Comparison of ENCODE assay signal across 8 cellular contexts in genomic region chr6:17280552-17281090, GRCh38. TPM values are rescaled to one million over a fixed set of nuclear protein-coding genes. Genes with fewer than 3 reads are reported as not detected.
A peak's percentile ranks its signal among the peaks of the same experiment; 100 is the strongest.
DNase-seq lines count a peak whose midpoint lies in the region; ATAC-seq and TF ChIP-seq lines count a peak whose summit lies in the region.

No MANE protein-coding gene starts in this region.

- no peak overlapping the region for H3K27ac Mint-ChIP-seq in activated CD4-positive, alpha-beta T cell treated with anti-CD3 and anti-CD28 coated beads for 36 hours
- no peak overlapping the region for H3K27ac Mint-ChIP-seq in activated CD4-positive, alpha-beta T cell treated with anti-CD3 and anti-CD28 coated beads, Interleukin-2, amount 10 ng/mL, durations not matched to agents 24 days and 14 days

- TF ChIP-seq CTCF in dorsolateral prefrontal cortex (IDR thresholded peaks at IDR 0.05 in 54 of 56, conservative IDR thresholded peaks at IDR 0.05 in 2 of 56; ENCODE audit: low read depth in 1 of 56, partially characterized antibody in 56 of 56) (peak in 2 of 56 donors; percentile 6 to 12), lower lobe of right lung (IDR thresholded peaks at IDR 0.05) (no peak)

- peak overlapping the region in 58 of 59 donors; percentile 26 to 93 (median 82) for H3K27ac ChIP-seq in dorsolateral prefrontal cortex
- no peak overlapping the region for H3K27ac ChIP-seq in lower lobe of right lung
- no peak overlapping the region for H3K27ac ChIP-seq in thymus (ENCODE audit: low read depth)

- H3K27me3 Mint-ChIP-seq in activated CD4-positive, alpha-beta T cell treated with anti-CD3 and anti-CD28 coated beads for 36 hours = peaks cover 49% of the 10 kb centered on the region
- peaks cover 66% of the 10 kb centered on the region for H3K27me3 Mint-ChIP-seq in activated CD4-positive, alpha-beta T cell treated with anti-CD3 and anti-CD28 coated beads, Interleukin-2, amount 10 ng/mL, durations not matched to agents 24 days and 14 days

- H3K27me3 ChIP-seq in dorsolateral prefrontal cortex = no peaks in the 10 kb centered on the region
- peaks cover 29% of the 10 kb centered on the region for H3K27me3 ChIP-seq in lower lobe of right lung (ENCODE audit: low read depth)
- H3K27me3 ChIP-seq in thymus (ENCODE audit: control insufficient read depth, insufficient read depth) = peaks cover 30% of the 10 kb centered on the region

- CTCF ChIA-PET in activated CD4-positive, alpha-beta T cell treated with anti-CD3 and anti-CD28 coated beads for 36 hours (lab: Charles Lee) = interaction anchor here (0.7 kb wide), 2 partner anchors 10 to 523 kb away, joined by 3 read pairs; no protein-coding TSS in a partner anchor

- DNase-seq in activated CD4-positive, alpha-beta T cell treated with anti-CD3 and anti-CD28 coated beads for 36 hours = peak; percentile 36
- DNase-seq in activated CD4-positive, alpha-beta T cell treated with anti-CD3 and anti-CD28 coated beads, Interleukin-2, amount 10 ng/mL, durations not matched to agents 24 days and 14 days = no peak
- DNase-seq in dorsolateral prefrontal cortex = peak in 8 of 10 donors; percentile 12 to 68 (median 35)
- DNase-seq in lower lobe of right lung = peak; percentile 50
- no peak for DNase-seq in NCI-H526 treated with DMSO at 0.1 percent for 48 hours (lab: John Stamatoyannopoulos, UW)

- H3K4me1 ChIP-seq in lower lobe of right lung (peaks cover 9% of the 10 kb centered on the region), thymus (ENCODE audit: control insufficient read depth, insufficient read depth, low read length) (peaks cover 3% of the 10 kb centered on the region)

- POLR2A ChIA-PET in activated CD4-positive, alpha-beta T cell treated with anti-CD3 and anti-CD28 coated beads for 36 hours (lab: Charles Lee) = no interaction called here

- no peaks in the 10 kb centered on the region for H3K36me3 Mint-ChIP-seq in activated CD4-positive, alpha-beta T cell treated with anti-CD3 and anti-CD28 coated beads for 36 hours (ENCODE audit: low read depth)
- H3K36me3 Mint-ChIP-seq in activated CD4-positive, alpha-beta T cell treated with anti-CD3 and anti-CD28 coated beads, Interleukin-2, amount 10 ng/mL, durations not matched to agents 24 days and 14 days (ENCODE audit: low read depth) = no peaks in the 10 kb centered on the region

- H3K9me3 ChIP-seq in lower lobe of right lung (no peaks in the 10 kb centered on the region), thymus (ENCODE audit: control insufficient read depth) (no peaks in the 10 kb centered on the region)

- intact Hi-C loops in activated CD4-positive, alpha-beta T cell treated with anti-CD3 and anti-CD28 coated beads for 36 hours (cut with DNase I, micrococcal nuclease) = loop anchor here in 1 of 2 experiments (5.0 kb wide), 1 partner anchor 302 kb away; no protein-coding TSS in a partner anchor
- intact Hi-C loops in activated CD4-positive, alpha-beta T cell treated with anti-CD3 and anti-CD28 coated beads, Interleukin-2, amount 10 ng/mL, durations not matched to agents 24 days and 14 days (cut with micrococcal nuclease) = no loop called here
- intact Hi-C loops in dorsolateral prefrontal cortex (cut with DNase I) = loop anchor here in 1 of 2 donors (10.0 kb wide), 1 partner anchor 304 kb away; no protein-coding TSS in a partner anchor
- intact Hi-C loops in lower lobe of right lung (cut with DNase I) = no loop called here

- H3K4me3 ChIP-seq in dorsolateral prefrontal cortex (peak overlapping the region; percentile 43 to 91 (median 81)), lower lobe of right lung (peak overlapping the region; percentile 68), thymus (ENCODE audit: low read length) (peak overlapping the region; percentile 37)

- WGBS in thymus = 3% methylated on average over 55 of the region's 55 CpGs

- ATAC-seq in activated CD4-positive, alpha-beta T cell treated with anti-CD3 and anti-CD28 coated beads for 36 hours = no peak
- ATAC-seq in lower lobe of right lung = peak; percentile 65 to 81
- no peak for ATAC-seq in HG03354 (IDR thresholded peaks at IDR 0.05; ENCODE audit: poor library complexity, severe bottlenecking, unreplicated experiment)
- ATAC-seq in GM21619 (IDR thresholded peaks at IDR 0.05; ENCODE audit: unreplicated experiment) = no peak

- H3K36me3 ChIP-seq in lower lobe of right lung = no peaks in the 10 kb centered on the region
- no peaks in the 10 kb centered on the region for H3K36me3 ChIP-seq in thymus (ENCODE audit: control insufficient read depth, insufficient read depth)

- no peaks in the 10 kb centered on the region for H3K9me3 Mint-ChIP-seq in activated CD4-positive, alpha-beta T cell treated with anti-CD3 and anti-CD28 coated beads for 36 hours (ENCODE audit: low read depth)
- no peaks in the 10 kb centered on the region for H3K9me3 Mint-ChIP-seq in activated CD4-positive, alpha-beta T cell treated with anti-CD3 and anti-CD28 coated beads, Interleukin-2, amount 10 ng/mL, durations not matched to agents 24 days and 14 days

- peaks cover 8% of the 10 kb centered on the region for H3K4me1 Mint-ChIP-seq in activated CD4-positive, alpha-beta T cell treated with anti-CD3 and anti-CD28 coated beads for 36 hours
- H3K4me1 Mint-ChIP-seq in activated CD4-positive, alpha-beta T cell treated with anti-CD3 and anti-CD28 coated beads, Interleukin-2, amount 10 ng/mL, durations not matched to agents 24 days and 14 days = peaks cover 8% of the 10 kb centered on the region

- peak overlapping the region; percentile 38 for H3K4me3 Mint-ChIP-seq in activated CD4-positive, alpha-beta T cell treated with anti-CD3 and anti-CD28 coated beads for 36 hours
- no peak overlapping the region for H3K4me3 Mint-ChIP-seq in activated CD4-positive, alpha-beta T cell treated with anti-CD3 and anti-CD28 coated beads, Interleukin-2, amount 10 ng/mL, durations not matched to agents 24 days and 14 days

RNA-seq across cellular contexts. Expression of gene RBM24, which starts 0.5 kb away (rescaled TPM):
- not detected for total RNA-seq in activated CD4-positive, alpha-beta T cell treated with anti-CD3 and anti-CD28 coated beads for 36 hours
- total RNA-seq in activated CD4-positive, alpha-beta T cell treated with anti-CD3 and anti-CD28 coated beads, Interleukin-2, amount 10 ng/mL, durations not matched to agents 24 days and 14 days = not detected in 2 replicates
- 10 to 100 TPM in 45 of 120 experiments, 1 to 10 TPM in 75; 3.6 to 19.5 (median 9.2) TPM for total RNA-seq in dorsolateral prefrontal cortex
- total RNA-seq in lower lobe of right lung = 1.2 TPM
- polyA plus RNA-seq in thymus = 2.0 TPM

Comparison
In these comparisons a context has a peak if more than half of its experiments do, and no peak if none do; other contexts are left out.
1. DNase-seq: peak in activated CD4-positive, alpha-beta T cell treated with anti-CD3 and anti-CD28 coated beads for 36 hours (single experiment), dorsolateral prefrontal cortex (8 of 10) and lower lobe of right lung (single experiment); none in activated CD4-positive, alpha-beta T cell treated with anti-CD3 and anti-CD28 coated beads, Interleukin-2, amount 10 ng/mL, durations not matched to agents 24 days and 14 days (single experiment) and NCI-H526 treated with DMSO at 0.1 percent for 48 hours (single experiment).
2. ATAC-seq: peak in lower lobe of right lung (2 of 2); none in activated CD4-positive, alpha-beta T cell treated with anti-CD3 and anti-CD28 coated beads for 36 hours (single experiment), HG03354 (single experiment) and GM21619 (single experiment).
3. H3K27ac ChIP-seq: peak in dorsolateral prefrontal cortex (58 of 59); none in lower lobe of right lung (single experiment) and thymus (single experiment).
4. Peak in every context shown above with its lines, with median percentiles within 50 percentile points of each other: H3K4me3 ChIP-seq.